In the genomic region with DNA sequence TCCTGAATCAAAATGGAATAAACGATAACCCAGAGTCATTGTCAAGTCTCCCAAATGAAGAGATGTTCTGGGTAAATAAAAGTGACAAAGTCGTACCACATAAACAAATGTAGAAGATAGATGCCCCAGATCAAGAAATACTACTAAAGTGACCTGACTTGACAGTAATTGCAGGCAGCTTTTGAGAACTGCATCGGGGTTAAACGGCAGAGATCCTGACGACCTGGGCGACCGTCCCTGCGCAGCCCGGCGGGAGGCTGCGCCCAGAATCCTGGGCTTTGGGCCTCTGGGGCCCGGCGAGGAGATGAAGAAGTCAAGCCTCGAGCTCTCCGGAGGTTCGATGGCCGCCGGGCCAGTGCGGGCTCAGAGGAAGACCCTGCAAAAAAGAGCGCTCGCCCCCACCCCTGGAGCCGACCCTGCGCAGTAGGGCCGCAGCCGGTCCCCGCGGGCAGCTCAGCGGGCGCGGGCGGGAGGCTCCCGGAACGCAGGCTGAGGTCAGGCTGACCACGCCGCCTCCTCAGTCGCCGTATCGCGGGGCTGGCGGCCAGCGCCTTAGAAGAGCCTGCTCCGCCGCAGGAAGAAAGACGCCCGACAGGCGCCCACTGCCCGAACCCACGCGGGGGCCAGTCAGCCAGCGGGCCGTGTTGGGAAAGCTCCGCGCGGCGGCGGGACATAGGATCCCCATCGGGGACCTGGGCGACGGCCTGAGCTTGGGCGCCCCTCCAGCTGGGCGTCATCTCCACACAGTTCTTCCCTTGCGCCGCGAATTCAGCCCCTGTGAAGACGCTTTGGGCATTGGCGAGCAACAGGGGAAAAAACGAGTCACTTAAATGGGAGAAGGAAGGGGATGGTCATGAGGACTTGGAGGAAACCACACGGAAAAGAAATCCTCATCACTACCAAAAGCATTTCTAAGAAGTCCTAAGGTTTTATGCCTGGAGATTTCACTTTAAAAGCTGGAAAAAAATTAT, we compare ENCODE assay signal across 16 cellular contexts. TPM values are rescaled to one million over a fixed set of nuclear protein-coding genes. Genes with fewer than 3 reads are reported as not detected.
DNase-seq lines count a peak whose midpoint lies in the region; ATAC-seq and TF ChIP-seq lines count a peak whose summit lies in the region.
"Had no signal": no experiment of that assay in that cellular context is flagged by ENCODE, and none has a peak within 500 bp of the region (broad histone marks: within the 10 kb centered on the region; RNA-seq: fewer than 3 reads in every experiment).

No MANE protein-coding gene starts in this region.

- TF ChIP-seq CTCF in right atrium auricular region (IDR thresholded peaks at IDR 0.05): no peak

- no peak overlapping the region for H4K8ac ChIP-seq in mesendoderm (ENCODE audit: low read depth, low read length)

- H3K79me2 ChIP-seq in mesendoderm (ENCODE audit: control insufficient read depth, insufficient read depth, low read length): no peaks in the 10 kb centered on the region
- H3K79me2 ChIP-seq: parathyroid adenoma had no signal

- no peak overlapping the region for H3K56ac ChIP-seq in mesendoderm (ENCODE audit: low read length)

- H2BK120ac ChIP-seq in mesendoderm (ENCODE audit: low read depth, low read length): no peak overlapping the region

- H2BK5ac ChIP-seq in mesendoderm (ENCODE audit: low read length): no peak overlapping the region

- H2AK5ac ChIP-seq in mesendoderm (ENCODE audit: low read length): no peak overlapping the region

- ATAC-seq in aorta (ENCODE audit: low FRiP score): peak; percentile 15
- ATAC-seq: K562 had no signal

- H3K36me3 ChIP-seq in right atrium auricular region (no peaks in the 10 kb centered on the region), mesendoderm (ENCODE audit: control insufficient read depth, insufficient read depth, low read length) (no peaks in the 10 kb centered on the region), aorta (ENCODE audit: control insufficient read depth in 1 of 2, insufficient read depth in 2 of 2, low read length in 1 of 2) (no peaks in the 10 kb centered on the region)
- H3K36me3 ChIP-seq: BLaER1, SJSA1 had no signal

- H3K23ac ChIP-seq in mesendoderm (ENCODE audit: low read length): no peak overlapping the region

- H3K4me1 ChIP-seq in right atrium auricular region (peaks cover 0 to 15% of the 10 kb centered on the region in 2 donors), mesendoderm (ENCODE audit: control insufficient read depth, low read depth, low read length) (no peaks in the 10 kb centered on the region), aorta (ENCODE audit: control insufficient read depth in 1 of 2, insufficient read depth in 2 of 2, low read length in 2 of 2) (no peaks in the 10 kb centered on the region)
- H3K4me1 ChIP-seq: BLaER1, parathyroid adenoma had no signal

- no peak overlapping the region for H3K4me2 ChIP-seq in mesendoderm (ENCODE audit: low read length)
- H3K4me2 ChIP-seq: BLaER1 had no signal

- H3K9me3 ChIP-seq in right atrium auricular region (no peaks in the 10 kb centered on the region), aorta (ENCODE audit: control insufficient read depth, low read length) (peaks cover 2% of the 10 kb centered on the region)
- H3K9me3 ChIP-seq: SJSA1 had no signal

- in situ Hi-C loops in KBM-7 (cut with MboI; ENCODE audit: low pct_unique_long_range_greater_than_20kb, low sequenced_read_pairs): no loop called here

- H3K4me3 ChIP-seq in right atrium auricular region: no peak overlapping the region
- H3K4me3 ChIP-seq in mesendoderm (ENCODE audit: low read length): no peak overlapping the region
- no peak overlapping the region for H3K4me3 ChIP-seq in aorta (ENCODE audit: low read length in 2 of 2)
- H3K4me3 ChIP-seq: BLaER1, K562, SJSA1 had no signal

- H3K27ac ChIP-seq in right atrium auricular region: no peak overlapping the region
- no peak overlapping the region for H3K27ac ChIP-seq in mesendoderm (ENCODE audit: low read depth, low read length)
- H3K27ac ChIP-seq in aorta (ENCODE audit: low read depth in 1 of 2, low read length in 2 of 2): no peak overlapping the region
- H3K27ac ChIP-seq: BLaER1, parathyroid adenoma, SJSA1 had no signal

- peak; percentile 36 for DNase-seq in right atrium auricular region (ENCODE audit: low spot score)
- no peak for DNase-seq in cardiac septum (ENCODE audit: low spot score)
- peak; percentile 39 for DNase-seq in astrocyte of the hippocampus (ENCODE audit: low read depth, low spot score)
- DNase-seq in mesendoderm: peak; percentile 55
- no peak for DNase-seq in aorta
- DNase-seq in GOT3 (lab: John Stamatoyannopoulos, UW): no peak
- DNase-seq in NCI-H146 (lab: John Stamatoyannopoulos, UW): no peak
- no peak for DNase-seq in KBM-7
- DNase-seq: activated T-cell treated with anti-CD3 and anti-CD28 coated beads for 4 hours; GF-D8; NK-92 treated with Interleukin-12 subunit alpha and Interleukin-12 subunit beta, amount 100 ng/mL, for 24 hours; stimulated activated CD4-positive, alpha-beta T cell treated with anti-CD3 and anti-CD28 coated beads, Interleukin-1b, Interleukin-23, amount 100 ng/mL, for 48 hours had no signal

- H3K27me3 ChIP-seq in right atrium auricular region (peaks cover 24 to 51% of the 10 kb centered on the region in 2 donors), mesendoderm (ENCODE audit: insufficient read depth, low read length, poor library complexity) (peaks cover 70% of the 10 kb centered on the region), aorta (ENCODE audit: control insufficient read depth in 1 of 2, insufficient read depth in 2 of 2, low read length in 1 of 2) (peaks cover 0 to 6% of the 10 kb centered on the region in 2 donors)

- H3K79me1 ChIP-seq in mesendoderm (ENCODE audit: low read length): no peaks in the 10 kb centered on the region

- intact Hi-C loops in cardiac septum (cut with DNase I) (no loop called here), aorta (cut with DNase I) (no loop called here)

- no peak overlapping the region for H3K4ac ChIP-seq in mesendoderm (ENCODE audit: low read depth, low read length)

- WGBS in mesendoderm (ENCODE audit: extremely low coverage, insufficient coverage, low lambda C conversion rate): no CpG with 5 or more reads among the region's 68 CpGs
- 2 to 5% methylated on average over 67 to 68 of the region's 68 CpGs for WGBS in aorta, 2 donors

- H4K5ac ChIP-seq in mesendoderm (ENCODE audit: low read length): no peak overlapping the region

- no peak overlapping the region for H3K18ac ChIP-seq in mesendoderm (ENCODE audit: low read length)

- H2BK15ac ChIP-seq in mesendoderm (replicated peaks; ENCODE audit: low read depth): no peak overlapping the region

- no peak overlapping the region for H3K9ac ChIP-seq in mesendoderm (ENCODE audit: low read length)
- H3K9ac ChIP-seq: BLaER1, parathyroid adenoma had no signal

RNA-seq across cellular contexts. Expression of gene NKX2-1, which starts 16.0 kb away (rescaled TPM):
- total RNA-seq in right atrium auricular region (not detected), cardiac septum (not detected), aorta (not detected)
- 0.01 TPM for polyA plus RNA-seq in mesendoderm (2013, experiment 1 of 2)
- polyA plus RNA-seq in mesendoderm (2013, experiment 2 of 2): not detected
- under 1 TPM in 1 of 2 donors, not detected in 1; 0.13 TPM for polyA plus RNA-seq in aorta
- total RNA-seq: SJSA1 had no signal
- polyA plus RNA-seq: K562 had no signal

Comparison
In these comparisons a context has a peak if more than half of its experiments do, and no peak if none do; other contexts are left out.
1. DNase-seq: peak in right atrium auricular region (single experiment), astrocyte of the hippocampus (single experiment) and mesendoderm (single experiment); none in cardiac septum (single experiment), aorta (0 of 2), GOT3 (single experiment), NCI-H146 (single experiment) and KBM-7 (single experiment).